Comparison of ENCODE assay signal across 2 cellular contexts in genomic region chr1:25430666-25431494, GRCh38.
TF ChIP-seq lines count a peak whose summit lies in the region.

Gene MACO1 (plus strand): TSS chr1:25430897. CDS start chr1:25431099, 202 bp downstream.

TF ChIP-seq in IMR-90, 13 proteins besides CTCF, POLR2A, EP300 and RAD21:
- TF ChIP-seq MAZ (IDR thresholded peaks at IDR 0.05; ENCODE audit: borderline replicate concordance, low read depth, low read length): peak; percentile 41; the same call in 1 of the 2 replicates
- TF ChIP-seq ELK1 (IDR thresholded peaks at IDR 0.05; ENCODE audit: borderline replicate concordance, low read depth, low read length): no peak
- peak; percentile 81 for TF ChIP-seq FOS (IDR thresholded peaks at IDR 0.05; ENCODE audit: low read depth, low read length)

TF ChIP-seq in endothelial cell of umbilical vein, 7 proteins besides CTCF, POLR2A, EP300 and RAD21 (continued from another document):
- TF ChIP-seq MYC (IDR thresholded peaks at IDR 0.05; ENCODE audit: low read depth, low read length) (no peak), POLR2AphosphoS5 (IDR thresholded peaks at IDR 0.05; ENCODE audit: insufficient read depth, low read depth, low read length) (no peak), FOS (IDR thresholded peaks at IDR 0.05; ENCODE audit: borderline replicate concordance, insufficient read depth, low read length) (no peak), GATA2 (IDR thresholded peaks at IDR 0.05; ENCODE audit: insufficient read depth, insufficient read length, low read depth, low read length) (no peak), MAX (IDR thresholded peaks at IDR 0.05; ENCODE audit: insufficient read depth, insufficient read length) (no peak), JUN (IDR thresholded peaks at IDR 0.05; ENCODE audit: borderline replicate concordance, insufficient read depth, insufficient read length, low read depth) (no peak)
